16 cellular contexts compared by ENCODE assay signal in genomic region chr1:22870201-22870871, GRCh38.
DNase-seq lines count a peak whose midpoint lies in the region; ATAC-seq and TF ChIP-seq lines count a peak whose summit lies in the region.
"Had no signal": no experiment of that assay in that cellular context is flagged by ENCODE, and none has a peak within 500 bp of the region (broad histone marks: within the 10 kb centered on the region; RNA-seq: fewer than 3 reads in every experiment).

No MANE protein-coding gene starts in this region.

- no peak overlapping the region for H3K4me3 ChIP-seq in RWPE2 (ENCODE audit: severe bottlenecking)
- H3K4me3 ChIP-seq in retinal pigment epithelial cell (ENCODE audit: low read length), result no peak overlapping the region

- intact Hi-C loops in left cardiac atrium (cut with DNase I), result loop anchor here in 1 of 2 donors (10.0 kb wide), 1 partner anchor 306 kb away; the partner anchor contains the start of gene EPHA8

- peak; percentile 83 for ATAC-seq in RWPE2 (ENCODE audit: low read depth)
- ATAC-seq in left cardiac atrium, result peak; percentile 19 to 77
- ATAC-seq: activated CD8-positive, alpha-beta T cell treated with anti-CD3 and anti-CD28 coated beads for 36 hours; stimulated activated naive CD8-positive, alpha-beta T cell treated with anti-CD3 and anti-CD28 coated beads, Interleukin-15, Interleukin-2, amounts not matched to agents 100 U/mL and 50 U/mL, for 24 hours had no signal

- DNase-seq in HK-2 (ENCODE audit: unreplicated experiment) (peak; percentile 65), RWPE2 (ENCODE audit: low spot score) (no peak), left cardiac atrium (no peak), retinal pigment epithelial cell (ENCODE audit: low read depth) (peak; percentile 34), occipital lobe (lab: John Stamatoyannopoulos, UW) (no peak)
- DNase-seq in activated T-cell treated with anti-CD3 and anti-CD28 coated beads, Interleukin-2, amount 50 U/mL, for 48 hours, result no peak
- no peak for DNase-seq in activated T-cell treated with anti-CD3 and anti-CD28 coated beads, Interleukin-2, amount 50 U/mL, for 1 hour
- no peak for DNase-seq in activated CD4-positive, alpha-beta T cell treated with anti-CD3 and anti-CD28 coated beads, Interleukin-2, amount 50 U/mL, for 4 hours
- DNase-seq: activated CD8-positive, alpha-beta T cell treated with anti-CD3 and anti-CD28 coated beads for 36 hours; CD8-positive, alpha-beta memory T cell; GOT3; mesendoderm; NCI-H1694; stimulated activated CD4-positive, alpha-beta T cell treated with anti-CD3 and anti-CD28 coated beads, Interleukin-4, amount 100 ng/mL, for 1 hour; stimulated activated naive CD8-positive, alpha-beta T cell treated with anti-CD3 and anti-CD28 coated beads, Interleukin-15, Interleukin-2, amounts not matched to agents 100 U/mL and 50 U/mL, for 24 hours; T-helper 2 cell had no signal

- H3K27me3 ChIP-seq in RWPE2 (ENCODE audit: insufficient read depth, poor library complexity, severe bottlenecking), result no peaks in the 10 kb centered on the region

- peaks cover 4% of the 10 kb centered on the region for H3K36me3 ChIP-seq in RWPE2 (ENCODE audit: low read depth)

- TF ChIP-seq CTCF in RWPE2 (IDR thresholded peaks at IDR 0.05; ENCODE audit: poor library complexity, severe bottlenecking) (no peak), retinal pigment epithelial cell (conservative IDR thresholded peaks at IDR 0.05; ENCODE audit: low read depth, low read length) (no peak)

- peaks cover 10% of the 10 kb centered on the region for H3K4me1 ChIP-seq in RWPE2 (ENCODE audit: insufficient read depth, poor library complexity, severe bottlenecking)

- H3K27ac ChIP-seq in RWPE2 (ENCODE audit: poor library complexity, severe bottlenecking), result peak overlapping the region; percentile 12

- no peaks in the 10 kb centered on the region for H3K9me3 ChIP-seq in RWPE2 (ENCODE audit: severe bottlenecking)

Comparison
In these comparisons a context has a peak if more than half of its experiments do, and no peak if none do; other contexts are left out.
1. DNase-seq: peak in HK-2 (single experiment) and retinal pigment epithelial cell (single experiment); none in RWPE2 (single experiment), left cardiac atrium (single experiment), activated T-cell treated with anti-CD3 and anti-CD28 coated beads, Interleukin-2, amount 50 U/mL, for 48 hours (0 of 2), activated T-cell treated with anti-CD3 and anti-CD28 coated beads, Interleukin-2, amount 50 U/mL, for 1 hour (single experiment), activated CD4-positive, alpha-beta T cell treated with anti-CD3 and anti-CD28 coated beads, Interleukin-2, amount 50 U/mL, for 4 hours (0 of 2) and occipital lobe (single experiment).